1 cellular context compared by ENCODE assay signal in the genomic region with DNA sequence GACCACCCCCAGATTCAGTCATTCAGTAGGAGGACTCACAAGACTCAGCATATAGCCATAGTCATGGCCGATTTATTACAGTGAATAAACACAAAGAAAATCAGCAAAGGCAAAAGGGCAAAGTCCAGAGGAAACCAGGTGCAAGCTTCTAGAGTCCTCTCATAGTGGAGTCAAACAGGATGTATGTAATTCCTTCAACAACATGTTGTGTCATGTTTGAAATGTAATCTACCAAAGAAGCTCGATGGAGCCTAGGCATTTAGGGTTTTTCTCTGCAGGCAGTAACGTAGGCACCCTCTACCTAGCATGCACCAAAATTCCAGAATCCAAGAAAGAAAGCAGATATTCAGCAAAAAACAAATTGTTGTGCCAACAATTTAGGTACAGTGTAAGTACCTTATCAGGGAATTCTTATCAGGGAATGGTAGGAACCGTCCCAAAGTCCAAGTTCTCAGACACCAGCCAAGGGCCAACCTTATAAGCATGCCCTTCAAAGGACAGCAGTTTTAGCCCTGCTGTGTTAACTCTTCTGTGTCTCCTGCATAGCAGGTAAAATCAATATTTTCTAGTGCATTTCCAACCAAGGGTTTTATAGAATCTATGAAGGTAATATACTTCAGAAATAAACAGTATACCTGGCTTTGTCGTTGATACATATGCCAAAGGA.
TF ChIP-seq lines count a peak whose summit lies in the region.

No MANE protein-coding gene starts in this region.

TF ChIP-seq in SK-N-SH, 30 proteins besides CTCF, POLR2A, EP300 and RAD21 (continued from another document):
- TF ChIP-seq, protein P1, sequence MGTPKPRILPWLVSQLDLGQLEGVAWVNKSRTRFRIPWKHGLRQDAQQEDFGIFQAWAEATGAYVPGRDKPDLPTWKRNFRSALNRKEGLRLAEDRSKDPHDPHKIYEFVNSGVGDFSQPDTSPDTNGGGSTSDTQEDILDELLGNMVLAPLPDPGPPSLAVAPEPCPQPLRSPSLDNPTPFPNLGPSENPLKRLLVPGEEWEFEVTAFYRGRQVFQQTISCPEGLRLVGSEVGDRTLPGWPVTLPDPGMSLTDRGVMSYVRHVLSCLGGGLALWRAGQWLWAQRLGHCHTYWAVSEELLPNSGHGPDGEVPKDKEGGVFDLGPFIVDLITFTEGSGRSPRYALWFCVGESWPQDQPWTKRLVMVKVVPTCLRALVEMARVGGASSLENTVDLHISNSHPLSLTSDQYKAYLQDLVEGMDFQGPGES (IDR thresholded peaks at IDR 0.05; ENCODE audit: low read depth, low read length) = no peak
- TF ChIP-seq, protein P2, sequence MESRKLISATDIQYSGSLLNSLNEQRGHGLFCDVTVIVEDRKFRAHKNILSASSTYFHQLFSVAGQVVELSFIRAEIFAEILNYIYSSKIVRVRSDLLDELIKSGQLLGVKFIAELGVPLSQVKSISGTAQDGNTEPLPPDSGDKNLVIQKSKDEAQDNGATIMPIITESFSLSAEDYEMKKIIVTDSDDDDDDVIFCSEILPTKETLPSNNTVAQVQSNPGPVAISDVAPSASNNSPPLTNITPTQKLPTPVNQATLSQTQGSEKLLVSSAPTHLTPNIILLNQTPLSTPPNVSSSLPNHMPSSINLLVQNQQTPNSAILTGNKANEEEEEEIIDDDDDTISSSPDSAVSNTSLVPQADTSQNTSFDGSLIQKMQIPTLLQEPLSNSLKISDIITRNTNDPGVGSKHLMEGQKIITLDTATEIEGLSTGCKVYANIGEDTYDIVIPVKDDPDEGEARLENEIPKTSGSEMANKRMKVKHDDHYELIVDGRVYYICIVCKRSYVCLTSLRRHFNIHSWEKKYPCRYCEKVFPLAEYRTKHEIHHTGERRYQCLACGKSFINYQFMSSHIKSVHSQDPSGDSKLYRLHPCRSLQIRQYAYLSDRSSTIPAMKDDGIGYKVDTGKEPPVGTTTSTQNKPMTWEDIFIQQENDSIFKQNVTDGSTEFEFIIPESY (IDR thresholded peaks at IDR 0.05; ENCODE audit: borderline replicate concordance, low read depth) = no peak
- TF ChIP-seq MXI1 (IDR thresholded peaks at IDR 0.05; ENCODE audit: low read depth, low read length) (no peak), TAF1 (IDR thresholded peaks at IDR 0.05; ENCODE audit: borderline replicate concordance, low read depth, low read length) (no peak), GABPA (IDR thresholded peaks at IDR 0.05; ENCODE audit: low read depth) (no peak), NFIC (IDR thresholded peaks at IDR 0.05; ENCODE audit: borderline replicate concordance) (no peak), FOSL2 (IDR thresholded peaks at IDR 0.05; ENCODE audit: borderline replicate concordance, low read depth) (no peak), MEF2A (IDR thresholded peaks at IDR 0.05; ENCODE audit: borderline replicate concordance, low read depth) (no peak), NRF1 (IDR thresholded peaks at IDR 0.05; ENCODE audit: low read depth, low read length) (no peak), RFX5 (IDR thresholded peaks at IDR 0.05; ENCODE audit: low read length) (no peak), FOXJ3 (CRISPR knock-in tag; IDR thresholded peaks at IDR 0.05) (no peak)
- TF ChIP-seq, protein P3, sequence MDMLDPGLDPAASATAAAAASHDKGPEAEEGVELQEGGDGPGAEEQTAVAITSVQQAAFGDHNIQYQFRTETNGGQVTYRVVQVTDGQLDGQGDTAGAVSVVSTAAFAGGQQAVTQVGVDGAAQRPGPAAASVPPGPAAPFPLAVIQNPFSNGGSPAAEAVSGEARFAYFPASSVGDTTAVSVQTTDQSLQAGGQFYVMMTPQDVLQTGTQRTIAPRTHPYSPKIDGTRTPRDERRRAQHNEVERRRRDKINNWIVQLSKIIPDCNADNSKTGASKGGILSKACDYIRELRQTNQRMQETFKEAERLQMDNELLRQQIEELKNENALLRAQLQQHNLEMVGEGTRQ (IDR thresholded peaks at IDR 0.05; ENCODE audit: borderline replicate concordance, low read depth, low read length) = no peak
TF ChIP-seq in SK-N-SH: peak in this region for 0.
